15 cellular contexts compared by ENCODE assay signal in the genomic region with DNA sequence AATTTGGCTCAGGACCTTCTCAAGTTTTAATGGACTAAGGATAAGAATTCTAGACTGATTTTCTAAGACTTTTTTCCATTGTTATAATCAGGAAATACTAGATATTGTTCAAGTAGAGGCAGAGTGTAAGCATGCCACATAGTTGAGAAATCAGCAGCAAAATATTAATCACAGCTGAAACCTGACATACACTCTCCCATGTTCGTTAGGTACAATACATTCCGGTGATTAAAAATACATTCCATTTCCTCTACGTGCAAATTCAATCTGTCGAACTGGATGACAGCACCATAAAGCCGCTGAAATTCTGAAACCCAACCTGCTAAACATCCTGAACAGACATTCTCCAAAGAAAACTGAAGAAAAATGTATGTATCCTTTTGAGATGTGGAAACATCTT.
DNase-seq lines count a peak whose midpoint lies in the region; FAIRE-seq and TF ChIP-seq lines count a peak whose summit lies in the region.
"Had no signal": no experiment of that assay in that cellular context is flagged by ENCODE, and none has a peak within 500 bp of the region (broad histone marks: within the 10 kb centered on the region; RNA-seq: fewer than 3 reads in every experiment).

No MANE protein-coding gene starts in this region.

- H3K27me3 Mint-ChIP-seq in mesothelial cell of epicardium (ENCODE audit: low read depth), result no peaks in the 10 kb centered on the region

- H3K9me3 Mint-ChIP-seq in mesothelial cell of epicardium, result peaks cover 32% of the 10 kb centered on the region
- H3K9me3 Mint-ChIP-seq: T-helper 2 cell treated with Interferon-gamma antibody and Interleukin-4, amounts not matched to agents 5 μg/mL and 100 μg/mL, for 36 hours had no signal

- no peak for TF ChIP-seq POLR2A in GM12891 (IDR thresholded peaks at IDR 0.05; ENCODE audit: low read depth, low read length)

- H3K27ac Mint-ChIP-seq in mesothelial cell of epicardium, result peak overlapping the region; percentile 27

- no peak for TF ChIP-seq CTCF in mesothelial cell of epicardium (IDR thresholded peaks at IDR 0.05; ENCODE audit: unreplicated experiment)

- H3K4me1 Mint-ChIP-seq in mesothelial cell of epicardium, result peaks cover 19% of the 10 kb centered on the region

- peaks cover 24% of the 10 kb centered on the region for H3K36me3 Mint-ChIP-seq in mesothelial cell of epicardium

- no peak overlapping the region for H3K4me3 Mint-ChIP-seq in mesothelial cell of epicardium

- DNase-seq in GM12891 (ENCODE audit: insufficient read length, low spot score) (no peak), NCI-H226 (peak; percentile 57), dermis blood vessel endothelial cell (peak; percentile 80), mesothelial cell of epicardium (ENCODE audit: low spot score in 2 of 2, unreplicated experiment in 2 of 2) (no peak), DMS153 treated with DMSO at 0.1 percent for 48 hours (lab: John Stamatoyannopoulos, UW; ENCODE audit: unreplicated experiment) (no peak), SK-N-DZ (ENCODE audit: low spot score) (no peak), OCI-M1 (lab: John Stamatoyannopoulos, UW) (no peak)
- DNase-seq: activated CD4-positive, CD25-positive, alpha-beta regulatory T cell treated with anti-CD3 and anti-CD28 coated beads, Interleukin-2, amount 50 U/mL, for 72 hours; cortex of kidney; Karpas-422; NCI-H1092 treated with DMSO at 0.1 percent for 48 hours; NCI-H2081 treated with DMSO at 0.1 percent for 48 hours; NCI-H526; stomach had no signal

- FAIRE-seq in GM12891 (lab: Jason Lieb, UNC), result peak; percentile 26

TF ChIP-seq in GM12891, 5 proteins besides CTCF, POLR2A, EP300 and RAD21:
- TF ChIP-seq POLR2AphosphoS5 (IDR thresholded peaks at IDR 0.05; ENCODE audit: low read depth, low read length) (no peak), TAF1 (IDR thresholded peaks at IDR 0.05; ENCODE audit: low read depth, low read length) (no peak), PAX5 (IDR thresholded peaks at IDR 0.05; ENCODE audit: insufficient read depth, low read length, severe bottlenecking) (no peak), SPI1 (IDR thresholded peaks at IDR 0.05; ENCODE audit: low read depth, low read length) (no peak), POU2F2 (IDR thresholded peaks at IDR 0.05; ENCODE audit: low read depth, low read length) (no peak)

Comparison
In these comparisons a context has a peak if more than half of its experiments do, and no peak if none do; other contexts are left out.
1. DNase-seq: peak in NCI-H226 (single experiment) and dermis blood vessel endothelial cell (single experiment); none in GM12891 (single experiment), mesothelial cell of epicardium (0 of 2), DMS153 treated with DMSO at 0.1 percent for 48 hours (single experiment), SK-N-DZ (single experiment) and OCI-M1 (single experiment).